10 cellular contexts compared by ENCODE assay signal in the genomic region with DNA sequence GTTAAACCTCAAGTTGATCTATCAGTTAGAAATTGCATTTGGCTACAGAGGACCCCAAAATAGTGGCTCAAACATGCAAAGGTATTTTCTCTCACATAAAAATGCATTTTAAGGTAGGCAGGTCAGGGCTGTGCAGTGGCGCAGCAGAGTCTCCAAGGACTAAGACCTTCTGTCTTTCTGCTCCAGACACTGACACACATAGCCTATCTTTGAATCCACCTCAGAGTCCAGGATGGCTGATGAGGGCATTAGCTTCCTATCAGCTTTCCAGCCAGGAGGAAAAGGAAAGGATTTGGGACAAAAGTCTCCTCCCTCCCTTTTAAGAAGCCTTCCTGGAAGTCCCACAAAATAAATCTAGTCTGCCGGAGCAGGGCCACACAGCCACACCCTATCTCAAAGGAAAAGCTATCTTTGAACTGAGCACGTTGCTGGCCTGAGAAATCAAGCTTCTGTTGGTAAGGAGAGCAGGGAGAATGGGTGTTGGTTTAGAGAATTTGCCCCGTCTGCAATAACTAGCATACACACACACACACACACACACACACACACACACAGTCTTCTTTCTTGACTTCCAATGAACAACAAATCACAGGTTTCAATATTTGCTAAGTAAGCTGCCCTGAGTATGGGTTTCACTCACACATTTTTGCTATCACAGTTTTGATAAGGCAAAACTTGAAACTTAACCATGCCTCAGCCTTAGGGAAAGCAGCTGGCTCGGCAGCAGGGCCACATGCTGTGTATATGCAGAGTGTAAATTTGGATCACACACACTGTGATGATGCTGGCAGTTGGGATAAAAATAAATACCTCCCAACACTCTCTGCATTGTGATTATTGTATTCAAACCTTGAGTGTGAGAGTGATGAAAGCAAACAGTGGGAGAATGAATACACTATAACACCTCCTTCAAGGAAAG.
DNase-seq lines count a peak whose midpoint lies in the region; ATAC-seq, FAIRE-seq and TF ChIP-seq lines count a peak whose summit lies in the region.
"Had no signal": no experiment of that assay in that cellular context is flagged by ENCODE, and none has a peak within 500 bp of the region (broad histone marks: within the 10 kb centered on the region; RNA-seq: fewer than 3 reads in every experiment).

No MANE protein-coding gene starts in this region.

- no peak for TF ChIP-seq POLR2A in GM12892 (IDR thresholded peaks at IDR 0.05; ENCODE audit: low read depth, low read length)

- FAIRE-seq in GM12892 (lab: Jason Lieb, UNC), result no peak

- TF ChIP-seq CTCF in type B pancreatic cell (conservative IDR thresholded peaks at IDR 0.05), result no peak
- no peak for TF ChIP-seq CTCF in CD14-positive monocyte (IDR thresholded peaks at IDR 0.05)

- no peak overlapping the region for H3K4me3 Mint-ChIP-seq in T-helper 2 cell treated with Interferon-gamma antibody and Interleukin-4, amounts not matched to agents 5 μg/mL and 100 μg/mL, for 36 hours
- H3K4me3 Mint-ChIP-seq in type B pancreatic cell (peak overlapping the region; percentile 9), CD14-positive monocyte (no peak overlapping the region)
- H3K4me3 Mint-ChIP-seq: immature natural killer cell had no signal

- peaks cover 9% of the 10 kb centered on the region for H3K27me3 Mint-ChIP-seq in T-helper 2 cell treated with Interferon-gamma antibody and Interleukin-4, amounts not matched to agents 5 μg/mL and 100 μg/mL, for 36 hours (ENCODE audit: low read depth)
- no peaks in the 10 kb centered on the region for H3K27me3 Mint-ChIP-seq in type B pancreatic cell
- H3K27me3 Mint-ChIP-seq in CD14-positive monocyte (ENCODE audit: low read depth in 3 of 3), result peaks cover 0 to 2% (median 0%) of the 10 kb centered on the region in 3 donors

- peak overlapping the region; percentile 62 for H3K27ac Mint-ChIP-seq in T-helper 2 cell treated with Interferon-gamma antibody and Interleukin-4, amounts not matched to agents 5 μg/mL and 100 μg/mL, for 36 hours
- H3K27ac Mint-ChIP-seq in type B pancreatic cell (peak overlapping the region; percentile 47), CD14-positive monocyte (peak overlapping the region in 1 of 7 donors; percentile 31)
- H3K27ac Mint-ChIP-seq: immature natural killer cell had no signal

- peak; percentile 22 for DNase-seq in stimulated activated CD4-positive, alpha-beta T cell treated with anti-CD3 and anti-CD28 coated beads, Interleukin-1b, Interleukin-23, amount 100 ng/mL, for 48 hours
- DNase-seq in stimulated activated CD4-positive, alpha-beta T cell treated with anti-CD3 and anti-CD28 coated beads, Interleukin-4, amount 100 ng/mL, for 4 hours, result no peak
- peak; percentile 29 for DNase-seq in T-helper 2 cell treated with Interferon-gamma antibody and Interleukin-4, amounts not matched to agents 5 μg/mL and 100 μg/mL, for 36 hours (ENCODE audit: low spot score)
- DNase-seq in inferior parietal cortex (ENCODE audit: extremely low spot score) (peak; percentile 49), type B pancreatic cell (ENCODE audit: extremely low spot score, unreplicated experiment) (no peak), GM12892 (ENCODE audit: insufficient read length) (no peak), left lobe of liver (ENCODE audit: low spot score) (no peak), CD14-positive monocyte (ENCODE audit: low spot score) (no peak)
- DNase-seq: activated CD8-positive, alpha-beta memory T cell treated with anti-CD3 and anti-CD28 coated beads, Interleukin-2, amount 50 U/mL, for 48 hours; immature natural killer cell had no signal

- ATAC-seq in left lobe of liver, result no peak

- H3K36me3 Mint-ChIP-seq in T-helper 2 cell treated with Interferon-gamma antibody and Interleukin-4, amounts not matched to agents 5 μg/mL and 100 μg/mL, for 36 hours (ENCODE audit: low read depth), result peaks cover 5% of the 10 kb centered on the region
- no peaks in the 10 kb centered on the region for H3K36me3 Mint-ChIP-seq in type B pancreatic cell
- H3K36me3 Mint-ChIP-seq in CD14-positive monocyte, result no peaks in the 10 kb centered on the region
- H3K36me3 Mint-ChIP-seq: immature natural killer cell had no signal

- H3K4me1 Mint-ChIP-seq in T-helper 2 cell treated with Interferon-gamma antibody and Interleukin-4, amounts not matched to agents 5 μg/mL and 100 μg/mL, for 36 hours (ENCODE audit: low read depth), result peaks cover 53% of the 10 kb centered on the region
- peaks cover 52% of the 10 kb centered on the region for H3K4me1 Mint-ChIP-seq in type B pancreatic cell (ENCODE audit: unreplicated experiment)
- peaks cover 28% of the 10 kb centered on the region for H3K4me1 Mint-ChIP-seq in CD14-positive monocyte

- H3K9me3 Mint-ChIP-seq in T-helper 2 cell treated with Interferon-gamma antibody and Interleukin-4, amounts not matched to agents 5 μg/mL and 100 μg/mL, for 36 hours, result no peaks in the 10 kb centered on the region
- H3K9me3 Mint-ChIP-seq in type B pancreatic cell, result no peaks in the 10 kb centered on the region
- H3K9me3 Mint-ChIP-seq in CD14-positive monocyte, result no peaks in the 10 kb centered on the region
- H3K9me3 Mint-ChIP-seq: immature natural killer cell had no signal

- intact Hi-C loops in CD14-positive monocyte (cut with micrococcal nuclease), result no loop called here

Comparison
In these comparisons a context has a peak if more than half of its experiments do, and no peak if none do; other contexts are left out.
1. DNase-seq: peak in stimulated activated CD4-positive, alpha-beta T cell treated with anti-CD3 and anti-CD28 coated beads, Interleukin-1b, Interleukin-23, amount 100 ng/mL, for 48 hours (single experiment), T-helper 2 cell treated with Interferon-gamma antibody and Interleukin-4, amounts not matched to agents 5 μg/mL and 100 μg/mL, for 36 hours (single experiment) and inferior parietal cortex (single experiment); none in stimulated activated CD4-positive, alpha-beta T cell treated with anti-CD3 and anti-CD28 coated beads, Interleukin-4, amount 100 ng/mL, for 4 hours (0 of 2), type B pancreatic cell (single experiment), GM12892 (single experiment), left lobe of liver (single experiment) and CD14-positive monocyte (single experiment).